ENCODE assay signal across 1 cellular context in the genomic region with DNA sequence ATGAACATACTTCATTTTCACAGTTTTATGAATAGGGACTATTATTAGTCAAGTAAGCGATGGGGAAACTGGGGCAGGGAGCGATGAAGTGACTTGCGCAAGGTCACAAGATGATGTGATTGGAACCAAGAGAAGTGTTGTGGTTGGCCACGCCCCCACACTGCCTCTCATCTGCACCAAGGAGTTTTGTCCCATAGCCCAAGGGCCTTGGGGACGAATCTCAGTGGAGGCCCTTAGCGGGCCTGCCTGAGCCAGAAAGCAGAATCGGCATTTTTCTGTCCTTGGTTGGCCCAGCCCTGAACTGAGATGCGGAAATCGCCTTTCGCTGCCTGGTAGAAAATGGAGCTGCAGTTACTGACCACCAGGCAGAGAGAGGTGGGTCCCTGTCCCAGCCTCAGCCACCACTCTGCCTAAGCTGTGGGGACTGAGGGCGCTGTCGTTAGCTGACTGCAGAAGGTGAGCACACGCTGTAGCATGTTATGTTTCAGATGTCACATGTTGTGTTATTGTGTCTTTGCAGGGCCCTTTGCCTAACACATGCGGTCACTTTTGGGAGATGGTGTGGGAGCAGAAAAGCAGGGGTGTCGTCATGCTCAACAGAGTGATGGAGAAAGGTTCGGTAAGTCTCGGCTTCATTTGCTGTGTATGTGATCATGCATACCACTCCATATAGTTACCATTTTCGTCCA.
TF ChIP-seq lines count a peak whose summit lies in the region.

No MANE protein-coding gene starts in this region.

TF ChIP-seq in IMR-90, 13 proteins besides CTCF, POLR2A, EP300 and RAD21:
- no peak for TF ChIP-seq MXI1 (IDR thresholded peaks at IDR 0.05; ENCODE audit: borderline replicate concordance, low read depth, low read length)
- TF ChIP-seq CEBPB (IDR thresholded peaks at IDR 0.05; ENCODE audit: low read depth, low read length): no peak
- no peak for TF ChIP-seq RFX5 (IDR thresholded peaks at IDR 0.05; ENCODE audit: low read depth, low read length)
- no peak for TF ChIP-seq SMC3 (IDR thresholded peaks at IDR 0.05; ENCODE audit: low read depth, low read length)
- no peak for TF ChIP-seq BHLHE40 (IDR thresholded peaks at IDR 0.05; ENCODE audit: low read depth, low read length)
- TF ChIP-seq RCOR1 (IDR thresholded peaks at IDR 0.05; ENCODE audit: insufficient replicate concordance, low read length): no peak
- TF ChIP-seq, protein P1, sequence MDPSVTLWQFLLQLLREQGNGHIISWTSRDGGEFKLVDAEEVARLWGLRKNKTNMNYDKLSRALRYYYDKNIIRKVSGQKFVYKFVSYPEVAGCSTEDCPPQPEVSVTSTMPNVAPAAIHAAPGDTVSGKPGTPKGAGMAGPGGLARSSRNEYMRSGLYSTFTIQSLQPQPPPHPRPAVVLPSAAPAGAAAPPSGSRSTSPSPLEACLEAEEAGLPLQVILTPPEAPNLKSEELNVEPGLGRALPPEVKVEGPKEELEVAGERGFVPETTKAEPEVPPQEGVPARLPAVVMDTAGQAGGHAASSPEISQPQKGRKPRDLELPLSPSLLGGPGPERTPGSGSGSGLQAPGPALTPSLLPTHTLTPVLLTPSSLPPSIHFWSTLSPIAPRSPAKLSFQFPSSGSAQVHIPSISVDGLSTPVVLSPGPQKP (IDR thresholded peaks at IDR 0.05; ENCODE audit: borderline replicate concordance, low read depth, low read length): no peak
- no peak for TF ChIP-seq MAZ (IDR thresholded peaks at IDR 0.05; ENCODE audit: borderline replicate concordance, low read depth, low read length)
- TF ChIP-seq, protein P2, sequence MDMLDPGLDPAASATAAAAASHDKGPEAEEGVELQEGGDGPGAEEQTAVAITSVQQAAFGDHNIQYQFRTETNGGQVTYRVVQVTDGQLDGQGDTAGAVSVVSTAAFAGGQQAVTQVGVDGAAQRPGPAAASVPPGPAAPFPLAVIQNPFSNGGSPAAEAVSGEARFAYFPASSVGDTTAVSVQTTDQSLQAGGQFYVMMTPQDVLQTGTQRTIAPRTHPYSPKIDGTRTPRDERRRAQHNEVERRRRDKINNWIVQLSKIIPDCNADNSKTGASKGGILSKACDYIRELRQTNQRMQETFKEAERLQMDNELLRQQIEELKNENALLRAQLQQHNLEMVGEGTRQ (IDR thresholded peaks at IDR 0.05; ENCODE audit: low read depth, low read length): no peak
- TF ChIP-seq FOS (IDR thresholded peaks at IDR 0.05; ENCODE audit: low read depth, low read length): no peak
- TF ChIP-seq MAFK (IDR thresholded peaks at IDR 0.05; ENCODE audit: low read depth, low read length): no peak
- TF ChIP-seq CHD1 (IDR thresholded peaks at IDR 0.05; ENCODE audit: low read depth, low read length): no peak
- TF ChIP-seq NFE2L2 (IDR thresholded peaks at IDR 0.05; ENCODE audit: low read depth, low read length): no peak
